In the genomic region with DNA sequence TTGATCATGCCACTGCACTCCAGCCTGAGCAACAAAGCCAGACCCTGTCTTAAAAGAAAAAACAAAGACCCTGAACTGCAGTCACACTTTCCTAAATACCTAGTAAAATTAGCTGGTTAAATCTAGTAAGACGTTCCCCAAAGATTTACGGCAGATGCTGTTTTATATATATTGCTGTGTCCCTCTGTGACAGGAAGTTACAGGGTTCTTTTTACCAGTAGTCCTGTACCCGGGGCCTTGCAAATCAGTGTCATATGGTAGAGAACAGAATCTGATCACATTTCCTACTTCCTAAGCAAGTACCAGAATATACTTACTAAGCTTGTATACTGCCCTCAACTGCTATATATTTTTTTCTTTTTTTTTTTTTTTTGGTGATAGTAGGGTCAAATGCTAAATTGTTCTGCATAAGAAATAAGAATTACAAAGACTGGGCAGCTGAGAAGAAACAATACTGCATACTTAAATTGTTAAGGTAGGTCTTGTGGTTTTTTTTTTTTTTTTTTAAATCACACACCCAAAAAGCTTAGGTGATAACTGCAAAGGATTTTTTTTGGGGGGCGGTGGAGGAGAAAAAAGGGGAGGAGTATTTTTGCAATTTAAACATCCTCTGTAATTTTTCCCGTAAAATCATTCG, we compare ENCODE assay signal across 12 cellular contexts. TPM values are rescaled to one million over a fixed set of nuclear protein-coding genes. Genes with fewer than 3 reads are reported as not detected.
DNase-seq lines count a peak whose midpoint lies in the region; ATAC-seq and TF ChIP-seq lines count a peak whose summit lies in the region.
"Had no signal": no experiment of that assay in that cellular context is flagged by ENCODE, and none has a peak within 500 bp of the region (broad histone marks: within the 10 kb centered on the region; RNA-seq: fewer than 3 reads in every experiment).

No MANE protein-coding gene starts in this region.

- DNase-seq in cardiac muscle cell (ENCODE audit: low read depth in 1 of 2, low spot score in 1 of 2): no peak
- DNase-seq in Right ventricle myocardium superior: no peak
- DNase-seq in activated B cell treated with CpG ODN at 0.5 μM for 24 hours: no peak
- DNase-seq in mesenchymal stem cell: no peak
- no peak for DNase-seq in type B pancreatic cell (ENCODE audit: extremely low spot score, unreplicated experiment)
- DNase-seq in iPS-NIHi11 (ENCODE audit: low spot score): no peak
- DNase-seq in 8988T: no peak
- no peak for DNase-seq in NCI-H187 (lab: John Stamatoyannopoulos, UW)
- DNase-seq: AML-193, aorta, GOT3, left ventricle myocardium superior had no signal

- no peak overlapping the region for H3K14ac ChIP-seq in mesenchymal stem cell (ENCODE audit: low read length in 2 of 2)

- no peak overlapping the region for H2BK5ac ChIP-seq in mesenchymal stem cell (ENCODE audit: low read depth, low read length, poor library complexity, severe bottlenecking)

- intact Hi-C loops in Right ventricle myocardium superior (cut with DNase I): no loop called here
- intact Hi-C loops in activated B cell treated with CpG ODN at 0.5 μM for 24 hours (cut with micrococcal nuclease): no loop called here

- H3K27me3 Mint-ChIP-seq in activated B cell treated with CpG ODN at 0.5 μM for 24 hours: no peaks in the 10 kb centered on the region
- H3K27me3 Mint-ChIP-seq in type B pancreatic cell: no peaks in the 10 kb centered on the region

- no peak overlapping the region for H3K4me3 ChIP-seq in cardiac muscle cell
- no peak overlapping the region for H3K4me3 ChIP-seq in mesenchymal stem cell (ENCODE audit: insufficient read depth in 1 of 2, low read depth in 1 of 2, low read length in 2 of 2)

- H4K91ac ChIP-seq in mesenchymal stem cell (ENCODE audit: low read length): no peak overlapping the region

- H3K4me1 Mint-ChIP-seq in activated B cell treated with CpG ODN at 0.5 μM for 24 hours (peaks cover 55% of the 10 kb centered on the region), type B pancreatic cell (ENCODE audit: unreplicated experiment) (peaks cover 34% of the 10 kb centered on the region)

- no peak overlapping the region for H2BK15ac ChIP-seq in mesenchymal stem cell (ENCODE audit: low read depth, poor library complexity, severe bottlenecking)

- H3K18ac ChIP-seq in mesenchymal stem cell (ENCODE audit: low read depth in 1 of 2, low read length in 2 of 2): no peak overlapping the region

- peaks cover 36% of the 10 kb centered on the region for H3K36me3 Mint-ChIP-seq in activated B cell treated with CpG ODN at 0.5 μM for 24 hours (ENCODE audit: low read depth)
- H3K36me3 Mint-ChIP-seq in type B pancreatic cell: peaks cover 3% of the 10 kb centered on the region

- H3K4me1 ChIP-seq in cardiac muscle cell (ENCODE audit: low read depth) (peaks cover 34% of the 10 kb centered on the region), mesenchymal stem cell (ENCODE audit: control insufficient read depth, insufficient read depth, low read depth, low read length) (peaks cover 17% of the 10 kb centered on the region)

- 83% methylated on average over 2 of the region's 6 CpGs for WGBS in mesenchymal stem cell

- H2BK12ac ChIP-seq in mesenchymal stem cell (ENCODE audit: low read length in 2 of 2): no peak overlapping the region

- no peak overlapping the region for H4K8ac ChIP-seq in mesenchymal stem cell (ENCODE audit: low read length)

- H3K36me3 ChIP-seq in cardiac muscle cell (peaks cover 6% of the 10 kb centered on the region), mesenchymal stem cell (ENCODE audit: control insufficient read depth in 1 of 2, insufficient read depth in 2 of 2, low read depth in 1 of 2, low read length in 2 of 2) (peaks cover 14 to 32% of the 10 kb centered on the region in 2 experiments)

- no peak overlapping the region for H3K4ac ChIP-seq in mesenchymal stem cell (ENCODE audit: low read depth in 1 of 2, low read length in 2 of 2)

- H2BK120ac ChIP-seq in mesenchymal stem cell (ENCODE audit: low read depth, low read length): no peak overlapping the region

- CTCF ChIA-PET in activated B cell treated with CpG ODN at 0.5 μM for 24 hours (lab: Charles Lee): no interaction called here

- POLR2A ChIA-PET in activated B cell treated with CpG ODN at 0.5 μM for 24 hours (lab: Charles Lee): interaction anchor here (1.1 to 16.0 kb wide), 4 partner anchors 15 to 44 kb away, joined by 4 to 545 read pairs (median 7); partner anchors contain the start of gene KMT2E

- H3K4me3 Mint-ChIP-seq in activated B cell treated with CpG ODN at 0.5 μM for 24 hours: no peak overlapping the region
- H3K4me3 Mint-ChIP-seq in type B pancreatic cell: peak overlapping the region; percentile 34

- TF ChIP-seq CTCF in cardiac muscle cell (IDR thresholded peaks at IDR 0.05; ENCODE audit: low read depth, low read length): no peak
- TF ChIP-seq CTCF in activated B cell treated with CpG ODN at 0.5 μM for 24 hours (IDR thresholded peaks at IDR 0.05): no peak
- no peak for TF ChIP-seq CTCF in type B pancreatic cell (conservative IDR thresholded peaks at IDR 0.05)

- H3K27ac Mint-ChIP-seq in activated B cell treated with CpG ODN at 0.5 μM for 24 hours: peak overlapping the region; percentile 80
- H3K27ac Mint-ChIP-seq in type B pancreatic cell: peak overlapping the region; percentile 100

- ATAC-seq in Right ventricle myocardium superior (ENCODE audit: poor library complexity) (no peak), activated B cell treated with CpG ODN at 0.5 μM for 24 hours (ENCODE audit: low read depth) (no peak)
- ATAC-seq: left ventricle myocardium superior had no signal

- peak overlapping the region; percentile 24 for H3K9ac ChIP-seq in mesenchymal stem cell (ENCODE audit: low read length)

- no peak overlapping the region for H2AK5ac ChIP-seq in mesenchymal stem cell (ENCODE audit: low read length, severe bottlenecking)

- H3K4me2 ChIP-seq in mesenchymal stem cell (ENCODE audit: low read length, poor library complexity, severe bottlenecking): no peak overlapping the region

- H3K27ac ChIP-seq in cardiac muscle cell (peak overlapping the region; percentile 94), mesenchymal stem cell (ENCODE audit: low read length, poor library complexity, severe bottlenecking) (no peak overlapping the region)

- no peak overlapping the region for H2AFZ ChIP-seq in mesenchymal stem cell (ENCODE audit: low read depth, low read length)

- H3K9me3 ChIP-seq in cardiac muscle cell (ENCODE audit: low read depth) (no peaks in the 10 kb centered on the region), mesenchymal stem cell (ENCODE audit: control insufficient read depth, low read length) (no peaks in the 10 kb centered on the region)

- H3K79me1 ChIP-seq in mesenchymal stem cell (replicated peaks; ENCODE audit: low read length, poor library complexity, severe bottlenecking): peaks cover 4% of the 10 kb centered on the region

- H3K27me3 ChIP-seq in cardiac muscle cell: no peaks in the 10 kb centered on the region
- H3K27me3 ChIP-seq in mesenchymal stem cell (ENCODE audit: control insufficient read depth in 1 of 2, insufficient read depth in 1 of 2, low read length in 2 of 2): no peaks in the 10 kb centered on the region

- H3K23ac ChIP-seq in mesenchymal stem cell (ENCODE audit: low read length in 2 of 2): no peak overlapping the region

- H3K9me3 Mint-ChIP-seq in activated B cell treated with CpG ODN at 0.5 μM for 24 hours (no peaks in the 10 kb centered on the region), type B pancreatic cell (no peaks in the 10 kb centered on the region)

RNA-seq across cellular contexts. Expression of gene KMT2E, which starts 27.3 kb away (rescaled TPM):
- 59.1 and 78.4 TPM in 2 replicates for total RNA-seq in cardiac muscle cell
- polyA plus RNA-seq in cardiac muscle cell: 131 and 152 TPM in 2 replicates
- total RNA-seq in Right ventricle myocardium superior: 35.1 TPM
- total RNA-seq in activated B cell treated with CpG ODN at 0.5 μM for 24 hours: 164 and 183 TPM in 2 replicates
- polyA plus RNA-seq in mesenchymal stem cell (2013, experiment 1 of 2): 37.5 TPM
- polyA plus RNA-seq in mesenchymal stem cell (2013, experiment 2 of 2): 35.8 TPM
- total RNA-seq in type B pancreatic cell (ENCODE audit: low replicate concordance): 63.0 and 75.6 TPM in 2 replicates
